ENCODE assay signal across 1 cellular context in the genomic region with DNA sequence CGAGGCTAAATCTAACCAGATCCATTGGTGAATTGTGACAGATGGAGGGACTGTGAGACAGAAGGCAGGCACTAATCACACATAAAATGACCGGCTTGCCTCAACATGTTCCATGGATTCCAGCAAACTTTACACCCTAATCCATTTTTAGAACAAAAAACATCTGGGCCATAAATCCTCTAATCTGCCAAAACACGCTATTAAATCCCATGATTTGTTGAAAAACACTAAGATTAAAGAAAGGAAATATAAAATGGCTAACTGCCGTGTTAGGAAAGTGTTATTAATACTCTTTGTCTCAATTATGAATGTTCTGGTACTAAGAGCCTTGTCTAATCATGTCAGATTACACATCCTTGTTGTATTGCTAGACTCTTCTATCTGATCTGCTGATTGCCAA.
TF ChIP-seq lines count a peak whose summit lies in the region.

No MANE protein-coding gene starts in this region.

TF ChIP-seq in K562, 482 proteins besides CTCF, POLR2A, EP300 and RAD21 (continued from another document):
- TF ChIP-seq, protein P1, sequence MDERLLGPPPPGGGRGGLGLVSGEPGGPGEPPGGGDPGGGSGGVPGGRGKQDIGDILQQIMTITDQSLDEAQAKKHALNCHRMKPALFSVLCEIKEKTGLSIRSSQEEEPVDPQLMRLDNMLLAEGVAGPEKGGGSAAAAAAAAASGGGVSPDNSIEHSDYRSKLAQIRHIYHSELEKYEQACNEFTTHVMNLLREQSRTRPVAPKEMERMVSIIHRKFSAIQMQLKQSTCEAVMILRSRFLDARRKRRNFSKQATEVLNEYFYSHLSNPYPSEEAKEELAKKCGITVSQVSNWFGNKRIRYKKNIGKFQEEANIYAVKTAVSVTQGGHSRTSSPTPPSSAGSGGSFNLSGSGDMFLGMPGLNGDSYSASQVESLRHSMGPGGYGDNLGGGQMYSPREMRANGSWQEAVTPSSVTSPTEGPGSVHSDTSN (CRISPR knock-in tag; IDR thresholded peaks at IDR 0.05; ENCODE audit: low read depth) = no peak
- TF ChIP-seq, protein P1 (tag; conservative IDR thresholded peaks at IDR 0.05; ENCODE audit: low read depth) = 0 out of 2 replicates have a peak, but pooled peaks have one; percentile 18
- peak; percentile 15; the same call in 1 of the 2 replicates for TF ChIP-seq CBFA2T3 (IDR thresholded peaks at IDR 0.05)
